ENCODE assay signal across 8 cellular contexts in genomic region chr12:48682927-48683326, GRCh38. TPM values are rescaled to one million over a fixed set of nuclear protein-coding genes. Genes with fewer than 3 reads are reported as not detected.
A peak's percentile ranks its signal among the peaks of the same experiment; 100 is the strongest.
DNase-seq lines count a peak whose midpoint lies in the region; ATAC-seq and TF ChIP-seq lines count a peak whose summit lies in the region.

No MANE protein-coding gene starts in this region.

- H3K4me3 ChIP-seq in left ventricle myocardium inferior (peak overlapping the region; percentile 99), mesenchymal stem cell (ENCODE audit: insufficient read depth in 1 of 2, low read depth in 1 of 2, low read length in 2 of 2) (peak overlapping the region in 1 of 2 experiments; percentile 88), urinary bladder (ENCODE audit: low read depth, low read length) (peak overlapping the region; percentile 42)

- no peaks in the 10 kb centered on the region for H3K27me3 Mint-ChIP-seq in activated naive CD8-positive, alpha-beta T cell treated with anti-CD3 and anti-CD28 coated beads, Interleukin-2, amount 50 U/mL, for 24 hours

- intact Hi-C loops in left ventricle myocardium inferior (cut with micrococcal nuclease): no loop called here
- intact Hi-C loops in left ventricle myocardium superior (cut with micrococcal nuclease): no loop called here

- H2BK120ac ChIP-seq in mesenchymal stem cell (ENCODE audit: low read depth, low read length): no peak overlapping the region

- no peak overlapping the region for H3K4me2 ChIP-seq in mesenchymal stem cell (ENCODE audit: low read length, poor library complexity, severe bottlenecking)

- DNase-seq in left ventricle myocardium inferior (no peak), left ventricle myocardium superior (no peak), mesenchymal stem cell (no peak), NCI-H2107 treated with DMSO at 0.1 percent for 48 hours (lab: John Stamatoyannopoulos, UW; ENCODE audit: unreplicated experiment) (no peak), EL (no peak)
- DNase-seq in activated naive CD8-positive, alpha-beta T cell treated with anti-CD3 and anti-CD28 coated beads, Interleukin-2, amount 50 U/mL, for 24 hours: no peak

- H3K36me3 ChIP-seq in left ventricle myocardium inferior (peaks cover 30% of the 10 kb centered on the region), mesenchymal stem cell (ENCODE audit: control insufficient read depth in 1 of 2, insufficient read depth in 2 of 2, low read depth in 1 of 2, low read length in 2 of 2) (peaks cover 3 to 30% of the 10 kb centered on the region in 2 experiments), urinary bladder (ENCODE audit: insufficient read depth) (peaks cover 5% of the 10 kb centered on the region)

- H3K4ac ChIP-seq in mesenchymal stem cell (ENCODE audit: low read depth in 1 of 2, low read length in 2 of 2): no peak overlapping the region

- H3K9ac ChIP-seq in mesenchymal stem cell (ENCODE audit: low read length): peak overlapping the region; percentile 94

- H3K27me3 ChIP-seq in left ventricle myocardium inferior (ENCODE audit: low read depth) (no peaks in the 10 kb centered on the region), mesenchymal stem cell (ENCODE audit: control insufficient read depth in 1 of 2, insufficient read depth in 1 of 2, low read length in 2 of 2) (no peaks in the 10 kb centered on the region)

- H3K14ac ChIP-seq in mesenchymal stem cell (ENCODE audit: low read length in 2 of 2): no peak overlapping the region

- no peak overlapping the region for H2BK5ac ChIP-seq in mesenchymal stem cell (ENCODE audit: low read depth, low read length, poor library complexity, severe bottlenecking)

- H4K8ac ChIP-seq in mesenchymal stem cell (ENCODE audit: low read length): no peak overlapping the region

- no peaks in the 10 kb centered on the region for H3K9me3 Mint-ChIP-seq in activated naive CD8-positive, alpha-beta T cell treated with anti-CD3 and anti-CD28 coated beads, Interleukin-2, amount 50 U/mL, for 24 hours

- no peak overlapping the region for H2BK12ac ChIP-seq in mesenchymal stem cell (ENCODE audit: low read length in 2 of 2)

- H4K91ac ChIP-seq in mesenchymal stem cell (ENCODE audit: low read length): no peak overlapping the region

- no peak overlapping the region for H3K23ac ChIP-seq in mesenchymal stem cell (ENCODE audit: low read length in 2 of 2)

- no peaks in the 10 kb centered on the region for H3K79me1 ChIP-seq in mesenchymal stem cell (replicated peaks; ENCODE audit: low read length, poor library complexity, severe bottlenecking)

- peak overlapping the region; percentile 99 for H3K4me3 Mint-ChIP-seq in activated naive CD8-positive, alpha-beta T cell treated with anti-CD3 and anti-CD28 coated beads, Interleukin-2, amount 50 U/mL, for 24 hours

- ATAC-seq in left ventricle myocardium superior (no peak), HG02571 (IDR thresholded peaks at IDR 0.05; ENCODE audit: unreplicated experiment) (no peak)
- ATAC-seq in activated naive CD8-positive, alpha-beta T cell treated with anti-CD3 and anti-CD28 coated beads, Interleukin-2, amount 50 U/mL, for 24 hours: no peak

- H3K4me1 ChIP-seq in left ventricle myocardium inferior (peaks cover 47% of the 10 kb centered on the region), mesenchymal stem cell (ENCODE audit: control insufficient read depth, insufficient read depth, low read depth, low read length) (peaks cover 12% of the 10 kb centered on the region), urinary bladder (ENCODE audit: insufficient read depth) (peaks cover 4% of the 10 kb centered on the region)

- H3K36me3 Mint-ChIP-seq in activated naive CD8-positive, alpha-beta T cell treated with anti-CD3 and anti-CD28 coated beads, Interleukin-2, amount 50 U/mL, for 24 hours (ENCODE audit: low read depth): peaks cover 41% of the 10 kb centered on the region

- H2AFZ ChIP-seq in mesenchymal stem cell (ENCODE audit: low read depth, low read length): no peak overlapping the region

- no peak overlapping the region for H3K27ac Mint-ChIP-seq in activated naive CD8-positive, alpha-beta T cell treated with anti-CD3 and anti-CD28 coated beads, Interleukin-2, amount 50 U/mL, for 24 hours

- H3K27ac ChIP-seq in left ventricle myocardium inferior (replicated peaks) (no peak overlapping the region), mesenchymal stem cell (ENCODE audit: low read length, poor library complexity, severe bottlenecking) (no peak overlapping the region), urinary bladder (ENCODE audit: low read depth) (no peak overlapping the region)

- 100% methylated on average over 2 of the region's 2 CpGs for WGBS in mesenchymal stem cell
- 88% methylated on average over 2 of the region's 2 CpGs for WGBS in urinary bladder

- no peak overlapping the region for H2BK15ac ChIP-seq in mesenchymal stem cell (ENCODE audit: low read depth, poor library complexity, severe bottlenecking)

- TF ChIP-seq CTCF in left ventricle myocardium inferior (IDR thresholded peaks at IDR 0.05; ENCODE audit: borderline replicate concordance): no peak

- peaks cover 42% of the 10 kb centered on the region for H3K4me1 Mint-ChIP-seq in activated naive CD8-positive, alpha-beta T cell treated with anti-CD3 and anti-CD28 coated beads, Interleukin-2, amount 50 U/mL, for 24 hours

- H3K9me3 ChIP-seq in left ventricle myocardium inferior (replicated peaks): no peaks in the 10 kb centered on the region
- H3K9me3 ChIP-seq in mesenchymal stem cell (ENCODE audit: control insufficient read depth, low read length): no peaks in the 10 kb centered on the region

- no peak overlapping the region for H2AK5ac ChIP-seq in mesenchymal stem cell (ENCODE audit: low read length, severe bottlenecking)

- no peak overlapping the region for H3K18ac ChIP-seq in mesenchymal stem cell (ENCODE audit: low read depth in 1 of 2, low read length in 2 of 2)

RNA-seq across cellular contexts. Expression of gene KANSL2, which starts 0.9 kb away (rescaled TPM):
- total RNA-seq in left ventricle myocardium inferior: 23.1 TPM
- 22.4 TPM for total RNA-seq in left ventricle myocardium superior
- polyA plus RNA-seq in mesenchymal stem cell (2013, experiment 1 of 2): 18.3 TPM
- polyA plus RNA-seq in mesenchymal stem cell (2013, experiment 2 of 2): 18.4 TPM
- 55.3 TPM for total RNA-seq in urinary bladder
- polyA plus RNA-seq in urinary bladder: 27.5 TPM

RNA-seq across cellular contexts. Expression of gene CCNT1, which starts 33.6 kb away (rescaled TPM):
- total RNA-seq in left ventricle myocardium inferior: 18.4 TPM
- 16.5 TPM for total RNA-seq in left ventricle myocardium superior
- polyA plus RNA-seq in mesenchymal stem cell (2013, experiment 1 of 2): 14.6 TPM
- polyA plus RNA-seq in mesenchymal stem cell (2013, experiment 2 of 2): 14.7 TPM
- total RNA-seq in urinary bladder: 45.6 TPM
- 9.0 TPM for polyA plus RNA-seq in urinary bladder
